8 cellular contexts compared by ENCODE assay signal in genomic region chr11:124674571-124674970, GRCh38. TPM values are rescaled to one million over a fixed set of nuclear protein-coding genes. Genes with fewer than 3 reads are reported as not detected.
DNase-seq lines count a peak whose midpoint lies in the region; ATAC-seq and TF ChIP-seq lines count a peak whose summit lies in the region.

No MANE protein-coding gene starts in this region.

- DNase-seq in neural progenitor cell (ENCODE audit: low spot score), result no peak
- DNase-seq in activated effector memory CD4-positive, alpha-beta T cell treated with anti-CD3 and anti-CD28 coated beads, Interleukin-2, amount 50 U/mL, for 16 hours, result no peak
- DNase-seq in NCI-H1092 treated with DMSO at 0.1 percent for 48 hours (lab: John Stamatoyannopoulos, UW), result no peak
- no peak for DNase-seq in NK-92 (lab: John Stamatoyannopoulos, UW; ENCODE audit: unreplicated experiment)

- no peaks in the 10 kb centered on the region for H3K79me2 ChIP-seq in Loucy (ENCODE audit: insufficient read depth, low read length)
- H3K79me2 ChIP-seq in neural progenitor cell (ENCODE audit: low read depth), result no peaks in the 10 kb centered on the region

- no peaks in the 10 kb centered on the region for H3K27me3 ChIP-seq in BLaER1 treated with 17β-estradiol and CSF1 and Interleukin-3, amounts not matched to agents 10 nM and 100 nM
- no peaks in the 10 kb centered on the region for H3K27me3 ChIP-seq in Loucy (ENCODE audit: insufficient read depth, low read length, poor library complexity, severe bottlenecking)
- no peaks in the 10 kb centered on the region for H3K27me3 ChIP-seq in duodenal mucosa (ENCODE audit: control insufficient read depth in 1 of 2, insufficient read depth in 2 of 2, low read length in 2 of 2)
- peaks cover 37% of the 10 kb centered on the region for H3K27me3 ChIP-seq in neural progenitor cell

- peaks cover 11% of the 10 kb centered on the region for H3K36me3 Mint-ChIP-seq in neural progenitor cell

- peaks cover 0 to 2% (median 0%) of the 10 kb centered on the region in 11 experiments; a peak in 1 of 22 replicates for H4K20me1 ChIP-seq in BLaER1 treated with 17β-estradiol and CSF1 and Interleukin-3, amounts not matched to agents 10 nM and 100 nM
- H4K20me1 ChIP-seq in Loucy (ENCODE audit: insufficient read depth, low read length, poor library complexity, severe bottlenecking) (no peaks in the 10 kb centered on the region), neural progenitor cell (ENCODE audit: low read depth) (peaks cover 4% of the 10 kb centered on the region)

- H3K9me3 ChIP-seq in BLaER1 treated with 17β-estradiol and CSF1 and Interleukin-3, amounts not matched to agents 10 nM and 100 nM (replicated peaks in 1 of 11), result no peaks in the 10 kb centered on the region
- H3K9me3 ChIP-seq in Loucy (ENCODE audit: insufficient read depth, low read depth, low read length) (no peaks in the 10 kb centered on the region), duodenal mucosa (ENCODE audit: control insufficient read depth in 1 of 2, low read length in 2 of 2) (no peaks in the 10 kb centered on the region), neural progenitor cell (ENCODE audit: low read depth) (no peaks in the 10 kb centered on the region)

- peaks cover 4% of the 10 kb centered on the region for H3K27me3 Mint-ChIP-seq in neural progenitor cell (ENCODE audit: insufficient read depth, low read depth)

- H3F3A ChIP-seq in Loucy (ENCODE audit: low read depth) (no peaks in the 10 kb centered on the region), neural progenitor cell (ENCODE audit: low read depth) (peaks cover 6% of the 10 kb centered on the region)

- no peaks in the 10 kb centered on the region for H3K9me2 ChIP-seq in Loucy (replicated peaks; ENCODE audit: low read depth, low read length)

- H3K4me2 ChIP-seq in BLaER1 treated with 17β-estradiol and CSF1 and Interleukin-3, amounts not matched to agents 10 nM and 100 nM, result peak overlapping the region; percentile 85 to 98 (median 92)
- H3K4me2 ChIP-seq in Loucy (ENCODE audit: low read depth, low read length, poor library complexity, severe bottlenecking) (peak overlapping the region; percentile 65), neural progenitor cell (peak overlapping the region; percentile 94)

- peak overlapping the region; percentile 77 to 90 (median 85); a peak in 17 of 22 replicates for H3K9ac ChIP-seq in BLaER1 treated with 17β-estradiol and CSF1 and Interleukin-3, amounts not matched to agents 10 nM and 100 nM
- no peak overlapping the region for H3K9ac ChIP-seq in Loucy (ENCODE audit: low read depth, low read length, poor library complexity, severe bottlenecking)
- no peak overlapping the region for H3K9ac ChIP-seq in duodenal mucosa (ENCODE audit: low read depth in 1 of 2, low read length in 2 of 2)
- H3K9ac ChIP-seq in neural progenitor cell, result no peak overlapping the region

- peak overlapping the region; percentile 96 for H3K27ac Mint-ChIP-seq in neural progenitor cell

- no peaks in the 10 kb centered on the region for H3K36me3 ChIP-seq in BLaER1 treated with 17β-estradiol and CSF1 and Interleukin-3, amounts not matched to agents 10 nM and 100 nM
- H3K36me3 ChIP-seq in Loucy (ENCODE audit: insufficient read depth, low read length) (no peaks in the 10 kb centered on the region), duodenal mucosa (ENCODE audit: control insufficient read depth in 1 of 2, insufficient read depth in 2 of 2, low read length in 2 of 2) (no peaks in the 10 kb centered on the region), neural progenitor cell (no peaks in the 10 kb centered on the region)

- H3K9me3 Mint-ChIP-seq in neural progenitor cell, result peaks cover 2% of the 10 kb centered on the region

- H3K27ac ChIP-seq in BLaER1 treated with 17β-estradiol and CSF1 and Interleukin-3, amounts not matched to agents 10 nM and 100 nM, result peak overlapping the region; percentile 50 to 89 (median 76); a peak in 17 of 22 replicates
- H3K27ac ChIP-seq in duodenal mucosa (ENCODE audit: low read depth, low read length) (no peak overlapping the region), neural progenitor cell (no peak overlapping the region)

- peak overlapping the region; percentile 94 for H3K4me3 Mint-ChIP-seq in neural progenitor cell

- TF ChIP-seq CTCF in Loucy (conservative IDR thresholded peaks at IDR 0.05; ENCODE audit: low read length), result no peak
- TF ChIP-seq CTCF in neural progenitor cell (IDR thresholded peaks at IDR 0.05), result no peak

- peaks cover 51 to 74% (median 67%) of the 10 kb centered on the region in 10 experiments for H3K4me1 ChIP-seq in BLaER1 treated with 17β-estradiol and CSF1 and Interleukin-3, amounts not matched to agents 10 nM and 100 nM
- H3K4me1 ChIP-seq in Loucy (ENCODE audit: insufficient read depth, low read length, poor library complexity, severe bottlenecking) (peaks cover 29% of the 10 kb centered on the region), duodenal mucosa (ENCODE audit: control insufficient read depth in 1 of 2, insufficient read depth in 2 of 2, low read length in 2 of 2) (peaks cover 12 to 16% of the 10 kb centered on the region in 2 donors), neural progenitor cell (no peaks in the 10 kb centered on the region)

- ATAC-seq in HG02870 (IDR thresholded peaks at IDR 0.05; ENCODE audit: unreplicated experiment), result no peak

- no peak overlapping the region for H2AFZ ChIP-seq in Loucy (ENCODE audit: low read length)
- H2AFZ ChIP-seq in neural progenitor cell (replicated peaks), result no peak overlapping the region

- H3K4me1 Mint-ChIP-seq in neural progenitor cell, result peaks cover 20% of the 10 kb centered on the region

- H3K4me3 ChIP-seq in BLaER1 treated with 17β-estradiol and CSF1 and Interleukin-3, amounts not matched to agents 10 nM and 100 nM, result peak overlapping the region in 9 of 10 experiments; percentile 69 to 86 (median 76); a peak in 17 of 20 replicates
- H3K4me3 ChIP-seq in Loucy (ENCODE audit: low read length, poor library complexity, severe bottlenecking), result peak overlapping the region; percentile 79
- peak overlapping the region; percentile 86 to 89 for H3K4me3 ChIP-seq in duodenal mucosa (ENCODE audit: low read depth in 1 of 2, low read length in 2 of 2)
- peak overlapping the region; percentile 71 for H3K4me3 ChIP-seq in neural progenitor cell

RNA-seq across cellular contexts. Expression of gene SPA17, which starts 0.9 kb away (rescaled TPM):
- total RNA-seq in neural progenitor cell (ENCODE audit: low replicate concordance), result 53.3 and 67.2 TPM in 2 replicates

RNA-seq across cellular contexts. Expression of gene SIAE, which starts 1.0 kb away (rescaled TPM):
- total RNA-seq in neural progenitor cell (ENCODE audit: low replicate concordance), result 3.6 and 4.9 TPM in 2 replicates

RNA-seq across cellular contexts. Expression of gene TBRG1, which starts 51.9 kb away (rescaled TPM):
- 18.9 and 20.7 TPM in 2 replicates for total RNA-seq in neural progenitor cell (ENCODE audit: low replicate concordance)

Comparison
In these comparisons a context has a peak if more than half of its experiments do, and no peak if none do; other contexts are left out.
1. H3K27ac ChIP-seq: peak in BLaER1 treated with 17β-estradiol and CSF1 and Interleukin-3, amounts not matched to agents 10 nM and 100 nM (11 of 11); none in duodenal mucosa (single experiment) and neural progenitor cell (single experiment).
2. H3K9ac ChIP-seq: peak in BLaER1 treated with 17β-estradiol and CSF1 and Interleukin-3, amounts not matched to agents 10 nM and 100 nM (11 of 11); none in Loucy (single experiment), duodenal mucosa (0 of 2) and neural progenitor cell (single experiment).
3. Peak in every context shown above with its lines, with median percentiles within 50 percentile points of each other: H3K4me2 ChIP-seq and H3K4me3 ChIP-seq.